In the genomic region with DNA sequence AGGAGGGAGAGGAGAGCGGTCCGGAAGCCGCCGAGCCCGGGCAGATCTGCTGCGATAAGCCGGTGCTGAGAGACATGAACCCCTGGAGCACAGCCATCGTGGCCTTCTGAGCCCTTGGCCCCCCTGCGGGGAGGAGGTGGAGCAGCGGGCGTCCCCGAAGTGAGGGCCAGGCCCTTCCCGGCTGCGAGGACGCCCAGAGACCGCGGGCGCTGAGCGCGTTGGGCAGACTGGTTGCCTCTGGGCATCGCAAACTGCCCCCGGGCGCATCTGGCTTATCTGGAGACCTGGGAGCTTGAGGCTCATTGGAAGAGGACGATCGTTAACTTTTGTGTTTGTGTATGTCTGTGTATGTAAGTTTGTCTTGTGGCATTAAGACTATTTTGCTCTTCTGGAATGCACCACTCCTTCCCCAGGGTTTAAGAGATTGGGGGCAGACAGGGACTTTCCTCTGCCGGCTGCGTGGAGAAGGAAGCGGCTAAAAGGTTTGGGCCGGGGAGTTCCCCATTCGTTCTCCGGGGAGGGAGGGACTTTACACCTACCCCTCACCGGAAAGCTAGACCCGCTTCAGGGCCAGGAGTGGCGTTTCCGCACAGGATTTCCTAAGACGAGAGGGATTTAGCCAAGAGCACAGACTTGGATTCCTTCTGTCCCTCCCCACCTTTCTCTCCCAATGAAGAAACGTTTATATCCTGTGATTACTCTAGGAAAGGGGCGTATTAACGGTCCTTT, we compare ENCODE assay signal across 8 cellular contexts. TPM values are rescaled to one million over a fixed set of nuclear protein-coding genes. Genes with fewer than 3 reads are reported as not detected.
A peak's percentile ranks its signal among the peaks of the same experiment; 100 is the strongest.
DNase-seq lines count a peak whose midpoint lies in the region; ATAC-seq and TF ChIP-seq lines count a peak whose summit lies in the region.

No MANE protein-coding gene starts in this region.

- peak overlapping the region; percentile 99 for H3K4me2 ChIP-seq in PC-9

- ATAC-seq in HG03457 (IDR thresholded peaks at IDR 0.05; ENCODE audit: unreplicated experiment) = peak; percentile 20
- ATAC-seq in omental fat pad (ENCODE audit: low FRiP score) = peak; percentile 39

- H3F3A ChIP-seq in PC-9 (ENCODE audit: insufficient read depth, low read depth) = peaks cover 59% of the 10 kb centered on the region

- H3K27me3 ChIP-seq in PC-9 (ENCODE audit: insufficient read depth, low read depth) = no peaks in the 10 kb centered on the region
- no peaks in the 10 kb centered on the region for H3K27me3 ChIP-seq in thyroid gland

- no peaks in the 10 kb centered on the region for H3K9me2 ChIP-seq in PC-9 (ENCODE audit: insufficient read depth)

- TF ChIP-seq CTCF in PC-9 (conservative IDR thresholded peaks at IDR 0.05) = no peak
- TF ChIP-seq CTCF in omental fat pad (IDR thresholded peaks at IDR 0.05) = no peak
- TF ChIP-seq CTCF in thyroid gland (IDR thresholded peaks at IDR 0.05) = peak in 1 of 6 experiments; percentile 19

- intact Hi-C loops in PC-9 (cut with micrococcal nuclease; ENCODE audit: unreplicated experiment) (loop anchor here (1.0 to 5.0 kb wide), 2 partner anchors 11 to 208 kb away; no protein-coding TSS in a partner anchor), thyroid gland (cut with DNase I) (loop anchor here (5.0 kb wide), 1 partner anchor 52 kb away; no protein-coding TSS in a partner anchor)

- H4K20me1 ChIP-seq in PC-9 (ENCODE audit: insufficient read depth) = peaks cover 53% of the 10 kb centered on the region

- H2AFZ ChIP-seq in PC-9 = no peak overlapping the region

- POLR2A ChIA-PET in PC-9 (lab: Charles Lee; ENCODE audit: unreplicated experiment) = interaction anchor here (0.6 to 1.2 kb wide), 5 partner anchors 10 to 56 kb away, joined by 3 to 10 read pairs (median 5); a partner anchor contains a TSS

- peak; percentile 52 for DNase-seq in AG20443 (ENCODE audit: low spot score)
- DNase-seq in GM19238 (ENCODE audit: insufficient read length, low spot score) = peak; percentile 52
- DNase-seq in PC-9 = peak; percentile 59 to 62
- DNase-seq in activated effector memory CD4-positive, alpha-beta T cell treated with Interleukin-2 at 50 U/mL for 16 hours = peak; percentile 55
- peak; percentile 73 for DNase-seq in germinal center (ENCODE audit: low spot score)
- DNase-seq in omental fat pad (ENCODE audit: low spot score) = no peak
- DNase-seq in thyroid gland = peak; percentile 79

- CTCF ChIA-PET in PC-9 (lab: Charles Lee) = interaction anchor here (0.6 to 1.3 kb wide), 2 partner anchors 15 to 52 kb away, joined by 3 to 11 read pairs; no protein-coding TSS in a partner anchor

- H3K79me2 ChIP-seq in PC-9 (ENCODE audit: low read depth) = peaks cover 75% of the 10 kb centered on the region

- H3K9me3 ChIP-seq in PC-9 (ENCODE audit: insufficient read depth, low read depth) = no peaks in the 10 kb centered on the region
- H3K9me3 ChIP-seq in thyroid gland = no peaks in the 10 kb centered on the region

- TF ChIP-seq POLR2A in thyroid gland (IDR thresholded peaks at IDR 0.05) = peak in 1 of 2 donors; percentile 50

- peaks cover 50% of the 10 kb centered on the region for H3K36me3 ChIP-seq in PC-9 (ENCODE audit: low read depth)
- no peaks in the 10 kb centered on the region for H3K36me3 ChIP-seq in thyroid gland

- peak overlapping the region; percentile 91 for H3K4me3 ChIP-seq in PC-9
- H3K4me3 ChIP-seq in thyroid gland (replicated peaks in 1 of 3) = peak overlapping the region; percentile 50 to 70 (median 63)

- BruUV-seq in PC-9 (replicated peaks; lab: Mats Ljungman, UMichigan) = no TSS peak

- WGBS in thyroid gland, 2 donors = 1 to 2% methylated on average over 18 to 35 of the region's 39 CpGs

- H3K27ac ChIP-seq in PC-9 = peak overlapping the region; percentile 92
- H3K27ac ChIP-seq in thyroid gland = peak overlapping the region; percentile 28 to 85 (median 82)

- H3K4me1 ChIP-seq in PC-9 (replicated peaks; ENCODE audit: insufficient read depth) = peaks cover 54% of the 10 kb centered on the region
- H3K4me1 ChIP-seq in thyroid gland = peaks cover 8 to 12% of the 10 kb centered on the region in 2 donors

RNA-seq across cellular contexts. Expression of a gene that starts 1.4 kb away (rescaled TPM):
- total RNA-seq in PC-9 (2021) = 21.2 and 23.4 TPM in 2 replicates
- total RNA-seq in omental fat pad = 10 to 100 TPM in 2 of 4 donors, 1 to 10 TPM in 2; 6.7 to 45.4 (median 19.5) TPM
- 1 to 10 TPM; 7.2 to 7.8 (median 7.6) TPM for total RNA-seq in thyroid gland

RNA-seq across cellular contexts. Expression of a gene that starts 56.2 kb away (rescaled TPM):
- total RNA-seq in PC-9 (2021) = 11.2 and 15.5 TPM in 2 replicates
- total RNA-seq in omental fat pad = 10 to 100 TPM; 12.5 to 16.2 (median 13.1) TPM
- 10 to 100 TPM; 21.9 to 32.2 (median 25.2) TPM for total RNA-seq in thyroid gland
